27 cellular contexts compared by ENCODE assay signal in genomic region chr2:148071351-148071750, GRCh38.
"Had no signal": no experiment of that assay in that cellular context is flagged by ENCODE, and none has a peak within 500 bp of the region (broad histone marks: within the 10 kb centered on the region; RNA-seq: fewer than 3 reads in every experiment).

No MANE protein-coding gene starts in this region.

- DNase-seq: stimulated activated CD4-positive, alpha-beta T cell treated with anti-CD3 and anti-CD28 coated beads, Interleukin-2, amount 100 ng/mL, for 48 hours; stimulated activated CD4-positive, alpha-beta T cell treated with anti-CD3 and anti-CD28 coated beads, Interleukin-4, amount 100 ng/mL, for 1 hour; stimulated activated CD4-positive, alpha-beta T cell treated with anti-CD3 and anti-CD28 coated beads, Interleukin-4, amount 100 ng/mL, for 24 hours; stimulated activated CD4-positive, alpha-beta T cell treated with anti-CD3 and anti-CD28 coated beads, Interleukin-4, amount 100 ng/mL, for 4 hours; stimulated activated CD8-positive, alpha-beta memory T cell treated with anti-CD3 and anti-CD28 coated beads, Interleukin-4, amount 100 ng/mL, for 48 hours; stimulated activated naive B cell treated with anti-CD40 and anti-IgM and Interleukin-4, amounts not matched to agents 10 μg/mL and 1 μg/mL and 100 μg/mL, for 72 hours; stimulated activated naive CD4-positive, alpha-beta T cell; stimulated activated naive CD4-positive, alpha-beta T cell treated with Interleukin-2 at 50 U/mL for 16 hours; stimulated activated naive CD8-positive, alpha-beta T cell treated with anti-CD3 and anti-CD28 coated beads, Interleukin-15, amount 100 ng/mL, for 72 hours; stimulated activated naive CD8-positive, alpha-beta T cell treated with anti-CD3 and anti-CD28 coated beads, Interleukin-15, Interleukin-2, amounts not matched to agents 100 U/mL and 50 U/mL, for 24 hours; stomach; substantia nigra; testis; thyroid gland; tibial artery; transverse colon; trophoblast cell; upper lobe of left lung; upper lobe of right lung; uterus had no signal

- H3K27ac ChIP-seq: stomach, suprapubic skin, testis, thoracic aorta, thyroid gland, tibial artery, tibial nerve, transverse colon, upper lobe of left lung, upper lobe of right lung, uterus, vagina had no signal

- ATAC-seq: stimulated activated effector memory CD8-positive, alpha-beta T cell treated with anti-CD3 and anti-CD28 coated beads, Interleukin-12 subunit alpha, Interleukin-12 subunit beta, amount 100 ng/mL, for 72 hours; stimulated activated memory B cell treated with anti-CD40 and anti-IgM and Interleukin-4, amounts not matched to agents 10 μg/mL and 1 μg/mL and 100 μg/mL, for 72 hours; stimulated activated naive B cell treated with anti-CD40 and anti-IgM and Interleukin-4, amounts not matched to agents 10 μg/mL and 1 μg/mL and 100 μg/mL, for 72 hours; stimulated activated naive CD8-positive, alpha-beta T cell treated with anti-CD3 and anti-CD28 coated beads, Interleukin-15, amount 100 ng/mL, for 72 hours; stimulated activated naive CD8-positive, alpha-beta T cell treated with anti-CD3 and anti-CD28 coated beads, Interleukin-15, Interleukin-2, amounts not matched to agents 100 U/mL and 50 U/mL, for 24 hours; upper lobe of right lung had no signal

- H3K4me1 ChIP-seq: stomach, suprapubic skin, testis, thyroid gland, tibial artery, tibial nerve, upper lobe of left lung, upper lobe of right lung, uterus, vagina had no signal

- H3K27me3 ChIP-seq: stomach, suprapubic skin, testis, thyroid gland, tibial artery, tibial nerve, transverse colon, upper lobe of left lung, upper lobe of right lung, uterus, vagina had no signal

- FAIRE-seq: urothelium cell line had no signal

- H3K9me3 ChIP-seq: stomach, suprapubic skin, testis, thoracic aorta, thyroid gland, tibial artery, tibial nerve, transverse colon, upper lobe of left lung, upper lobe of right lung, uterus, vagina had no signal

- H3K36me3 ChIP-seq: stomach, suprapubic skin, thoracic aorta, thyroid gland, tibial artery, tibial nerve, transverse colon, upper lobe of left lung, upper lobe of right lung, uterus, vagina had no signal

- H3K4me3 ChIP-seq: stomach, suprapubic skin, testis, thoracic aorta, thyroid gland, tibial artery, tibial nerve, transverse colon, upper lobe of left lung, upper lobe of right lung, uterus, vagina had no signal
